In genomic region chr6:17706580-17707370, GRCh38 we compare ENCODE assay signal across 8 cellular contexts. TPM values are rescaled to one million over a fixed set of nuclear protein-coding genes. Genes with fewer than 3 reads are reported as not detected.
A peak's percentile ranks its signal among the peaks of the same experiment; 100 is the strongest.
DNase-seq lines count a peak whose midpoint lies in the region; ATAC-seq and TF ChIP-seq lines count a peak whose summit lies in the region.

NUP153 (minus strand) TSS chr6:17706925; CDS start chr6:17706387, 538 bp downstream.

- H3K4me3 ChIP-seq in ascending aorta = peak within 1 kb of the TSS; percentile 79 to 100
- peak within 1 kb of the TSS; percentile 71 for H3K4me3 ChIP-seq in right cardiac atrium (ENCODE audit: low read length)
- peak within 1 kb of the TSS; percentile 64 to 84 for H3K4me3 ChIP-seq in uterus

- H3K9me3 ChIP-seq in ascending aorta (no peaks in the 10 kb centered on the region), right cardiac atrium (ENCODE audit: control insufficient read depth, low read length) (no peaks in the 10 kb centered on the region), uterus (no peaks in the 10 kb centered on the region)

- DNase-seq in NCI-H1930 (lab: John Stamatoyannopoulos, UW) (peak; percentile 97 to 99), ascending aorta (ENCODE audit: low spot score in 2 of 2) (peak; percentile 94 to 99), right cardiac atrium (peak; percentile 98 to 100 (median 99)), pulmonary artery endothelial cell (ENCODE audit: low read depth, low spot score) (peak; percentile 93), uterus (peak; percentile 98 to 100)
- peak; percentile 100 for DNase-seq in T-helper 2 cell treated with Interferon-gamma antibody and Interleukin-4, amounts not matched to agents 5 μg/mL and 100 μg/mL, for 36 hours (ENCODE audit: low spot score)

- H3K36me3 Mint-ChIP-seq in T-helper 2 cell treated with Interferon-gamma antibody and Interleukin-4, amounts not matched to agents 5 μg/mL and 100 μg/mL, for 36 hours (ENCODE audit: low read depth) = peaks cover 32% of the 10 kb centered on the region

- H3K9me3 Mint-ChIP-seq in T-helper 2 cell treated with Interferon-gamma antibody and Interleukin-4, amounts not matched to agents 5 μg/mL and 100 μg/mL, for 36 hours = no peaks in the 10 kb centered on the region

- TF ChIP-seq POLR2A in uterus (IDR thresholded peaks at IDR 0.05) = peak; percentile 87 to 97

- intact Hi-C loops in ascending aorta (cut with DNase I) (loop anchor here (1.0 to 10.0 kb wide), 5 partner anchors 69 to 449 kb away; partner anchors contain the start of genes CAP2, FAM8A1, KDM1B and KIF13A), right cardiac atrium (cut with DNase I) (no loop called here), uterus (cut with DNase I; ENCODE audit: low total_unique reads) (loop anchor here (10.0 kb wide), 1 partner anchor 92 kb away; no protein-coding TSS in a partner anchor)

- H3K27ac ChIP-seq in ascending aorta (peak within 1 kb of the TSS; percentile 99 to 100), right cardiac atrium (ENCODE audit: low read length) (peak within 1 kb of the TSS; percentile 95), uterus (peak within 1 kb of the TSS; percentile 92 to 97)

- peak; percentile 66 for ATAC-seq in GM18502 (IDR thresholded peaks at IDR 0.05; ENCODE audit: poor library complexity, unreplicated experiment)
- peak; percentile 69 for ATAC-seq in HG02970 (IDR thresholded peaks at IDR 0.05; ENCODE audit: low FRiP score, unreplicated experiment)
- peak; percentile 91 to 93 for ATAC-seq in right cardiac atrium

- peak within 1 kb of the TSS; percentile 96 for H3K4me3 Mint-ChIP-seq in T-helper 2 cell treated with Interferon-gamma antibody and Interleukin-4, amounts not matched to agents 5 μg/mL and 100 μg/mL, for 36 hours

- WGBS in right cardiac atrium = under 1% methylated on average over 69 of the region's 69 CpGs

- H3K4me1 ChIP-seq in ascending aorta (peaks cover 5 to 18% of the 10 kb centered on the region in 2 donors), right cardiac atrium (ENCODE audit: control insufficient read depth, insufficient read depth, low read length) (no peaks in the 10 kb centered on the region), uterus (peaks cover 8 to 14% of the 10 kb centered on the region in 2 donors)

- H3K27ac Mint-ChIP-seq in T-helper 2 cell treated with Interferon-gamma antibody and Interleukin-4, amounts not matched to agents 5 μg/mL and 100 μg/mL, for 36 hours = peak within 1 kb of the TSS; percentile 98

- H3K27me3 Mint-ChIP-seq in T-helper 2 cell treated with Interferon-gamma antibody and Interleukin-4, amounts not matched to agents 5 μg/mL and 100 μg/mL, for 36 hours (ENCODE audit: low read depth) = no peaks in the 10 kb centered on the region

- H3K27me3 ChIP-seq in ascending aorta (no peaks in the 10 kb centered on the region), right cardiac atrium (ENCODE audit: control insufficient read depth, insufficient read depth) (no peaks in the 10 kb centered on the region), uterus (no peaks in the 10 kb centered on the region)

- peaks cover 27% of the 10 kb centered on the region for H3K4me1 Mint-ChIP-seq in T-helper 2 cell treated with Interferon-gamma antibody and Interleukin-4, amounts not matched to agents 5 μg/mL and 100 μg/mL, for 36 hours (ENCODE audit: low read depth)

- no peak for TF ChIP-seq CTCF in ascending aorta (IDR thresholded peaks at IDR 0.05)
- TF ChIP-seq CTCF in uterus (IDR thresholded peaks at IDR 0.05) = peak in 2 of 4 experiments; percentile 14 to 16

- no peaks in the 10 kb centered on the region for H3K36me3 ChIP-seq in ascending aorta
- no peaks in the 10 kb centered on the region for H3K36me3 ChIP-seq in uterus

RNA-seq across cellular contexts. Expression of gene NUP153, which starts in this region (rescaled TPM):
- total RNA-seq in ascending aorta (11.8 TPM), right cardiac atrium (10 to 100 TPM; 24.0 to 27.2 (median 25.2) TPM), pulmonary artery endothelial cell (31.1 and 41.8 TPM in 2 replicates), uterus (10 to 100 TPM; 14.1 to 55.1 (median 48.4) TPM)
- polyA plus RNA-seq in right cardiac atrium = 7.5 TPM

Comparison
In these comparisons a context has a peak if more than half of its experiments do, and no peak if none do; other contexts are left out.
1. Peak in every context shown above with its lines: DNase-seq, ATAC-seq, H3K4me3 ChIP-seq and H3K27ac ChIP-seq.
2. intact Hi-C loops: an anchor here in ascending aorta (1.0 to 10.0 kb wide) and uterus (10.0 kb wide); none called in right cardiac atrium.